20 cellular contexts compared by ENCODE assay signal in the genomic region with DNA sequence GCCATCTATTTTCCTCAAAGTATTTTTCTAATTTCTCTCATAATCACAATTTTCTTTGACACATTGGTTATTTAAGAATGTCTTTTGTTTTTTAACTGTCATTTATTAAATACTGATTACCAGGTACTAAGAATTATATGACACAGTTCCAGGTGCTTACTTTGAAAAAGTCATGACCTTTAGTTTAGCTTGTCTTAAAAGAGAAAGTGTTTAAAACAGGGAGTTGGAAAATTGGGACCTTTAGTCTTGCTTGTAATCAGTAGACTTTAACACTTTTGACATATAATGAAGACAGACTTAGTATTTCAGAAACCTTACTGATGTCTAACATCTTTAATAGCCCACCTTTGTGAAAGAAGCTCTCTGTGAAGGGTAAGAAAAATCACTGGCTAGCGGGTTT. TPM values are rescaled to one million over a fixed set of nuclear protein-coding genes. Genes with fewer than 3 reads are reported as not detected.
DNase-seq lines count a peak whose midpoint lies in the region; ATAC-seq lines count a peak whose summit lies in the region.
"Had no signal": no experiment of that assay in that cellular context is flagged by ENCODE, and none has a peak within 500 bp of the region (broad histone marks: within the 10 kb centered on the region; RNA-seq: fewer than 3 reads in every experiment).

No MANE protein-coding gene starts in this region.

- no peaks in the 10 kb centered on the region for H3K9me3 ChIP-seq in CD4-positive, alpha-beta memory T cell (ENCODE audit: control insufficient read depth in 1 of 2, low read length in 2 of 2)

- no peak overlapping the region for H3K4me3 ChIP-seq in CD4-positive, alpha-beta memory T cell (ENCODE audit: low read length in 2 of 2)

- POLR2A ChIA-PET in activated CD4-positive, alpha-beta T cell treated with anti-CD3 and anti-CD28 coated beads for 36 hours (lab: Charles Lee), result interaction anchor here (0.6 kb wide), 1 partner anchor 326 kb away, joined by 3 read pairs; no protein-coding TSS in a partner anchor
- POLR2A ChIA-PET in activated CD4-positive, alpha-beta T cell treated with anti-CD3 and anti-CD28 coated beads, Interleukin-2, amount 10 ng/mL, durations not matched to agents 7 days and 5 days (lab: Charles Lee), result no interaction called here
- POLR2A ChIA-PET in CD4-positive, alpha-beta memory T cell (lab: Charles Lee; ENCODE audit: partially characterized antibody), result interaction anchor here (0.8 to 3.5 kb wide), 8 partner anchors 8 to 117 kb away, joined by 3 to 16 read pairs (median 4); no protein-coding TSS in a partner anchor

- H3K9me3 Mint-ChIP-seq in activated CD4-positive, alpha-beta T cell treated with anti-CD3 and anti-CD28 coated beads for 36 hours (ENCODE audit: low read depth), result no peaks in the 10 kb centered on the region
- H3K9me3 Mint-ChIP-seq in activated CD4-positive, alpha-beta T cell treated with anti-CD3 and anti-CD28 coated beads, Interleukin-2, amount 10 ng/mL, durations not matched to agents 7 days and 5 days, result peaks cover 2% of the 10 kb centered on the region
- H3K9me3 Mint-ChIP-seq in CD4-positive, alpha-beta memory T cell, result no peaks in the 10 kb centered on the region
- peaks cover 6% of the 10 kb centered on the region for H3K9me3 Mint-ChIP-seq in activated naive CD8-positive, alpha-beta T cell treated with anti-CD3 and anti-CD28 coated beads for 36 hours

- H3K27me3 Mint-ChIP-seq in activated CD4-positive, alpha-beta T cell treated with anti-CD3 and anti-CD28 coated beads for 36 hours, result no peaks in the 10 kb centered on the region
- no peaks in the 10 kb centered on the region for H3K27me3 Mint-ChIP-seq in activated CD4-positive, alpha-beta T cell treated with anti-CD3 and anti-CD28 coated beads, Interleukin-2, amount 10 ng/mL, durations not matched to agents 7 days and 5 days
- H3K27me3 Mint-ChIP-seq in CD4-positive, alpha-beta memory T cell, result no peaks in the 10 kb centered on the region
- no peaks in the 10 kb centered on the region for H3K27me3 Mint-ChIP-seq in activated naive CD8-positive, alpha-beta T cell treated with anti-CD3 and anti-CD28 coated beads for 36 hours

- peaks cover 52% of the 10 kb centered on the region for H3K4me1 Mint-ChIP-seq in activated CD4-positive, alpha-beta T cell treated with anti-CD3 and anti-CD28 coated beads for 36 hours
- H3K4me1 Mint-ChIP-seq in activated CD4-positive, alpha-beta T cell treated with anti-CD3 and anti-CD28 coated beads, Interleukin-2, amount 10 ng/mL, durations not matched to agents 7 days and 5 days, result peaks cover 25% of the 10 kb centered on the region
- H3K4me1 Mint-ChIP-seq in CD4-positive, alpha-beta memory T cell, result peaks cover 43 to 72% (median 61%) of the 10 kb centered on the region in 4 donors
- peaks cover 46% of the 10 kb centered on the region for H3K4me1 Mint-ChIP-seq in activated naive CD8-positive, alpha-beta T cell treated with anti-CD3 and anti-CD28 coated beads for 36 hours

- intact Hi-C loops in activated CD4-positive, alpha-beta T cell treated with anti-CD3 and anti-CD28 coated beads for 36 hours (cut with DNase I, micrococcal nuclease), result no loop called here
- intact Hi-C loops in CD4-positive, alpha-beta memory T cell (cut with micrococcal nuclease), result no loop called here

- H3K27ac ChIP-seq in CD4-positive, alpha-beta memory T cell (ENCODE audit: low read depth, low read length), result no peak overlapping the region
- H3K27ac ChIP-seq: 22Rv1, C4-2B, KMS-11 had no signal

- peaks cover 9% of the 10 kb centered on the region for H3K36me3 Mint-ChIP-seq in activated CD4-positive, alpha-beta T cell treated with anti-CD3 and anti-CD28 coated beads for 36 hours (ENCODE audit: low read depth)
- H3K36me3 Mint-ChIP-seq in activated CD4-positive, alpha-beta T cell treated with anti-CD3 and anti-CD28 coated beads, Interleukin-2, amount 10 ng/mL, durations not matched to agents 7 days and 5 days (ENCODE audit: low read depth), result peaks cover 32% of the 10 kb centered on the region
- H3K36me3 Mint-ChIP-seq in CD4-positive, alpha-beta memory T cell, result peaks cover 20 to 24% of the 10 kb centered on the region in 2 donors
- H3K36me3 Mint-ChIP-seq in activated naive CD8-positive, alpha-beta T cell treated with anti-CD3 and anti-CD28 coated beads for 36 hours, result peaks cover 18% of the 10 kb centered on the region

- no peak overlapping the region for H3K4me3 Mint-ChIP-seq in activated CD4-positive, alpha-beta T cell treated with anti-CD3 and anti-CD28 coated beads for 36 hours
- no peak overlapping the region for H3K4me3 Mint-ChIP-seq in activated CD4-positive, alpha-beta T cell treated with anti-CD3 and anti-CD28 coated beads, Interleukin-2, amount 10 ng/mL, durations not matched to agents 7 days and 5 days
- peak overlapping the region in 7 of 8 donors; percentile 29 to 75 (median 55) for H3K4me3 Mint-ChIP-seq in CD4-positive, alpha-beta memory T cell
- peak overlapping the region; percentile 6 for H3K4me3 Mint-ChIP-seq in activated naive CD8-positive, alpha-beta T cell treated with anti-CD3 and anti-CD28 coated beads for 36 hours

- ATAC-seq in activated CD4-positive, alpha-beta T cell treated with anti-CD3 and anti-CD28 coated beads for 36 hours, result no peak
- ATAC-seq in left lobe of liver, result peak; percentile 52

- peak overlapping the region; percentile 51 for H3K27ac Mint-ChIP-seq in activated CD4-positive, alpha-beta T cell treated with anti-CD3 and anti-CD28 coated beads for 36 hours
- H3K27ac Mint-ChIP-seq in activated CD4-positive, alpha-beta T cell treated with anti-CD3 and anti-CD28 coated beads, Interleukin-2, amount 10 ng/mL, durations not matched to agents 7 days and 5 days, result no peak overlapping the region
- peak overlapping the region in 6 of 7 donors; percentile 7 to 86 (median 52) for H3K27ac Mint-ChIP-seq in CD4-positive, alpha-beta memory T cell
- peak overlapping the region; percentile 2 for H3K27ac Mint-ChIP-seq in activated naive CD8-positive, alpha-beta T cell treated with anti-CD3 and anti-CD28 coated beads for 36 hours

- H3K4me1 ChIP-seq in CD4-positive, alpha-beta memory T cell (ENCODE audit: insufficient read depth, low read length), result peaks cover 56% of the 10 kb centered on the region

- H3K27me3 ChIP-seq in CD4-positive, alpha-beta memory T cell (ENCODE audit: insufficient read depth, low read length), result no peaks in the 10 kb centered on the region

- no peak for DNase-seq in activated CD4-positive, alpha-beta T cell treated with anti-CD3 and anti-CD28 coated beads for 36 hours
- no peak for DNase-seq in activated CD4-positive, alpha-beta T cell treated with anti-CD3 and anti-CD28 coated beads, Interleukin-2, amount 10 ng/mL, durations not matched to agents 7 days and 5 days
- DNase-seq in CD4-positive, alpha-beta memory T cell, result no peak
- no peak for DNase-seq in activated naive CD8-positive, alpha-beta T cell treated with anti-CD3 and anti-CD28 coated beads for 36 hours
- DNase-seq in left lobe of liver (ENCODE audit: low spot score), result no peak
- no peak for DNase-seq in medulla oblongata (ENCODE audit: extremely low spot score)
- no peak for DNase-seq in NK-92 (lab: John Stamatoyannopoulos, UW; ENCODE audit: unreplicated experiment)
- no peak for DNase-seq in HPDE6-E6E7 (ENCODE audit: extremely low spot score)
- DNase-seq: AML-193, Calu3, MV-4-11, NCI-H187, NCI-H2107, NCI-H510A, NCI-H774, OCI-M1, Right ventricle myocardium superior had no signal

- peaks cover 11% of the 10 kb centered on the region for H3K36me3 ChIP-seq in CD4-positive, alpha-beta memory T cell (ENCODE audit: insufficient read depth, low read length)

- CTCF ChIA-PET in activated CD4-positive, alpha-beta T cell treated with anti-CD3 and anti-CD28 coated beads for 36 hours (lab: Charles Lee), result interaction anchor here (0.8 to 5.9 kb wide), 7 partner anchors 7 to 297 kb away, joined by 3 to 32 read pairs (median 5); no protein-coding TSS in a partner anchor
- CTCF ChIA-PET in activated CD4-positive, alpha-beta T cell treated with anti-CD3 and anti-CD28 coated beads, Interleukin-2, amount 10 ng/mL, durations not matched to agents 7 days and 5 days (lab: Charles Lee), result interaction anchor here (1.2 to 1.5 kb wide), 4 partner anchors 8 to 40 kb away, joined by 3 to 5 read pairs (median 4); no protein-coding TSS in a partner anchor
- CTCF ChIA-PET in CD4-positive, alpha-beta memory T cell (lab: Charles Lee; ENCODE audit: partially characterized antibody), result interaction anchor here (0.9 to 5.9 kb wide), 7 partner anchors 8 to 128 kb away, joined by 3 to 25 read pairs (median 5); no protein-coding TSS in a partner anchor

RNA-seq across cellular contexts. Expression of a gene that starts 19.2 kb away (rescaled TPM):
- total RNA-seq in activated CD4-positive, alpha-beta T cell treated with anti-CD3 and anti-CD28 coated beads for 36 hours, result 10 to 100 TPM; 16.8 to 20.2 TPM
- 10 to 100 TPM; 18.2 to 21.2 TPM for total RNA-seq in activated CD4-positive, alpha-beta T cell treated with anti-CD3 and anti-CD28 coated beads, Interleukin-2, amount 10 ng/mL, durations not matched to agents 7 days and 5 days
- 10 to 100 TPM; 51.0 to 52.0 TPM for total RNA-seq in CD4-positive, alpha-beta memory T cell
- 100 to 1,000 TPM in 1 of 2 donors, 10 to 100 TPM in 1; 71.7 to 107 TPM for polyA plus RNA-seq in CD4-positive, alpha-beta memory T cell
- 10 to 100 TPM; 12.5 to 13.9 TPM for total RNA-seq in activated naive CD8-positive, alpha-beta T cell treated with anti-CD3 and anti-CD28 coated beads for 36 hours
- total RNA-seq in left lobe of liver, result 23.3 TPM

Comparison
In these comparisons a context has a peak if more than half of its experiments do, and no peak if none do; other contexts are left out.
1. H3K4me3 Mint-ChIP-seq: peak in CD4-positive, alpha-beta memory T cell (7 of 8) and activated naive CD8-positive, alpha-beta T cell treated with anti-CD3 and anti-CD28 coated beads for 36 hours (single experiment); none in activated CD4-positive, alpha-beta T cell treated with anti-CD3 and anti-CD28 coated beads for 36 hours (single experiment) and activated CD4-positive, alpha-beta T cell treated with anti-CD3 and anti-CD28 coated beads, Interleukin-2, amount 10 ng/mL, durations not matched to agents 7 days and 5 days (single experiment).